1 cellular context compared by ENCODE assay signal in genomic region chr1:174999216-174999925, GRCh38.
A peak's percentile ranks its signal among the peaks of the same experiment; 100 is the strongest.
TF ChIP-seq lines count a peak whose summit lies in the region.

No MANE protein-coding gene starts in this region.

TF ChIP-seq in HepG2, 621 proteins besides CTCF, POLR2A, EP300 and RAD21 (continued from another document and continues in another):
- TF ChIP-seq ZNF574 (CRISPR knock-in tag; IDR thresholded peaks at IDR 0.05) (peak; percentile 99), ZSCAN21 (CRISPR knock-in tag; IDR thresholded peaks at IDR 0.05; ENCODE audit: borderline replicate concordance) (no peak), MATR3 (CRISPR knock-in tag; IDR thresholded peaks at IDR 0.05) (no peak), ZNF609 (CRISPR knock-in tag; IDR thresholded peaks at IDR 0.05; ENCODE audit: borderline replicate concordance) (0 out of 2 replicates have a peak, but pooled peaks have one; percentile 27), HNF4G (IDR thresholded peaks at IDR 0.05; ENCODE audit: borderline replicate concordance, low read depth, low read length) (no peak), HNF4G (CRISPR knock-in tag; IDR thresholded peaks at IDR 0.05; ENCODE audit: borderline replicate concordance, low read depth) (no peak), ZBTB7A (CRISPR knock-in tag; IDR thresholded peaks at IDR 0.05) (no peak), ZNF577 (CRISPR knock-in tag; IDR thresholded peaks at IDR 0.05; ENCODE audit: borderline replicate concordance, low read depth) (no peak), ARID2 (CRISPR knock-in tag; IDR thresholded peaks at IDR 0.05; ENCODE audit: borderline replicate concordance) (no peak), ZNF616 (CRISPR knock-in tag; IDR thresholded peaks at IDR 0.05; ENCODE audit: low read depth) (no peak), GZF1 (CRISPR knock-in tag; IDR thresholded peaks at IDR 0.05) (no peak; the same call in 1 of the 2 replicates), FOXM1 (CRISPR knock-in tag; IDR thresholded peaks at IDR 0.05) (no peak), THYN1 (CRISPR knock-in tag; IDR thresholded peaks at IDR 0.05; ENCODE audit: borderline replicate concordance, low read depth) (no peak), ZMYM2 (CRISPR knock-in tag; IDR thresholded peaks at IDR 0.05) (no peak), GABPA (IDR thresholded peaks at IDR 0.05; ENCODE audit: low read depth, low read length) (peak; percentile 87), GABPA (CRISPR knock-in tag; IDR thresholded peaks at IDR 0.05; ENCODE audit: low read depth) (peak; percentile 99), MXD3 (CRISPR knock-in tag; IDR thresholded peaks at IDR 0.05) (no peak; the same call in 1 of the 2 replicates), NCOA1 (CRISPR knock-in tag; IDR thresholded peaks at IDR 0.05) (peak; percentile 55; the same call in 1 of the 2 replicates), SSRP1 (CRISPR knock-in tag; IDR thresholded peaks at IDR 0.05) (no peak), TEAD2 (CRISPR knock-in tag; IDR thresholded peaks at IDR 0.05) (no peak), ARID3A (IDR thresholded peaks at IDR 0.05; ENCODE audit: low read depth, low read length) (peak; percentile 77; the same call in 1 of the 2 replicates), ZNF784 (CRISPR knock-in tag; IDR thresholded peaks at IDR 0.05; ENCODE audit: borderline replicate concordance) (peak; percentile 99), DDIT3 (CRISPR knock-in tag; IDR thresholded peaks at IDR 0.05) (no peak), HDAC6 (IDR thresholded peaks at IDR 0.05; ENCODE audit: low read depth, low read length) (no peak), BRD4 (CRISPR knock-in tag; IDR thresholded peaks at IDR 0.05) (peak; percentile 48), LCORL (IDR thresholded peaks at IDR 0.05) (no peak), LCORL (CRISPR knock-in tag; IDR thresholded peaks at IDR 0.05) (0 out of 2 replicates have a peak, but pooled peaks have one; percentile 12), ZXDC (CRISPR knock-in tag; IDR thresholded peaks at IDR 0.05) (no peak), ATRX (CRISPR knock-in tag; IDR thresholded peaks at IDR 0.05; ENCODE audit: borderline replicate concordance) (no peak), TGIF2 (CRISPR knock-in tag; IDR thresholded peaks at IDR 0.05) (no peak; the same call in 1 of the 2 replicates), ZNF280B (CRISPR knock-in tag; IDR thresholded peaks at IDR 0.05; ENCODE audit: borderline replicate concordance) (no peak), ZNF644 (CRISPR knock-in tag; IDR thresholded peaks at IDR 0.05; ENCODE audit: low read depth) (no peak), CCDC6 (CRISPR knock-in tag; IDR thresholded peaks at IDR 0.05) (no peak; the same call in none of the 2 replicates), CHD2 (IDR thresholded peaks at IDR 0.05; ENCODE audit: low read depth, low read length) (peak; percentile 91), ELF3 (CRISPR knock-in tag; IDR thresholded peaks at IDR 0.05) (peak; percentile 70; the same call in 1 of the 2 replicates), ZBTB20 (CRISPR knock-in tag; IDR thresholded peaks at IDR 0.05; ENCODE audit: borderline replicate concordance, low read depth) (no peak; the same call in 1 of the 2 replicates), MIXL1 (CRISPR knock-in tag; IDR thresholded peaks at IDR 0.05) (no peak), ZBTB1 (CRISPR knock-in tag; IDR thresholded peaks at IDR 0.05; ENCODE audit: borderline replicate concordance) (no peak), PBX3 (CRISPR knock-in tag; IDR thresholded peaks at IDR 0.05; ENCODE audit: borderline replicate concordance) (no peak; the same call in 1 of the 2 replicates)
